Comparison of ENCODE assay signal across 1 cellular context in the genomic region with DNA sequence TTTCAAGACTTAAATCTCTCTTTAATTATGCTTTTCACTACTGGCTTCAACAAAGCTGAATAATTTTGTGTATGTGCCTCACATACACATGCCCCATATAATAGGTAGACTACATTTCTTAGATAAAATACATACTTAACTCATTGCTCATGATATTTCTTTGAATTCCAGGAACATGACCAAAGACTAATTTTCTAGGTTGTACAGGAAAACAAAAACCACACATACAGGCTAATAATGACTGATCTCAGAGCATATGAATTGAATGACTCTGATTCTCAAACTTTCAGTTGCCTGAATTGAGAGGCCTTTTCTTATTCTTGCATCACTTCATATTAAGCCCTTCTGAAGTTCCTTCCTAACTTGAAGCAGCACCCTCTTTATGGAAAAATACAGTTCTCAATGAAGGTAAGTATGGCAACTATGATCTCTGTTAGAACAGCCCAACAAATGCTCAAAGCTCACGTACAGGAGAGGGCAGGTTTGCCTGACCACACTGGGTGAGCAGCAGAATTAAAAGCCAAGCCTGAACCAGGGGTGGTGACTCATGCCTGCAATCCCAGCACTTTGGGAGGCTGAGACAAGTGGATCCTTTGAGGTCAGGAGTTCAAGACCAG.
TF ChIP-seq lines count a peak whose summit lies in the region.

No MANE protein-coding gene starts in this region.

TF ChIP-seq in GM12891, 5 proteins besides CTCF, POLR2A, EP300 and RAD21:
- TF ChIP-seq SPI1 (IDR thresholded peaks at IDR 0.05; ENCODE audit: low read depth, low read length) = no peak
- no peak for TF ChIP-seq TAF1 (IDR thresholded peaks at IDR 0.05; ENCODE audit: low read depth, low read length)
- no peak for TF ChIP-seq POLR2AphosphoS5 (IDR thresholded peaks at IDR 0.05; ENCODE audit: low read depth, low read length)
- TF ChIP-seq PAX5 (IDR thresholded peaks at IDR 0.05; ENCODE audit: insufficient read depth, low read length, severe bottlenecking) = no peak
- TF ChIP-seq POU2F2 (IDR thresholded peaks at IDR 0.05; ENCODE audit: low read depth, low read length) = no peak
